Comparison of ENCODE assay signal across 22 cellular contexts in the genomic region with DNA sequence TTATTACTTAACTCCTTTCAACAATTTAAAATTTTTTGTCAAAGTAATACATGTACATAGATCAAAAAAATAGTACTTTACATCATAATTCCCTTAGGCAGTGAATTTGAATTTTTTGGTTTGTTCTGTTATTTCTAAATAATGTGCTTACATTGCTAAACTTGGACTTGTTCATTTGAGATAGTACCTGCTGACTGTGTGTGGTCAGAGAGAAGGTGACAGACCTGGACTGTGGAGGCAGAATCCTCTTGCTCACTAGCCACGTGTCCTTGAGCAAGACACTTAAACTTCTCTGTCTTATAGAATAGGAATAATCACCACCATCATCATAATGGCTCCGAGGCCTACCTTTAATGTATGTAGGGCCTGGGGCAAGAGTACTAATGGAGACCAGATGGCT.
"Had no signal": no experiment of that assay in that cellular context is flagged by ENCODE, and none has a peak within 500 bp of the region (broad histone marks: within the 10 kb centered on the region; RNA-seq: fewer than 3 reads in every experiment).

No MANE protein-coding gene starts in this region.

- H3K9me3 Mint-ChIP-seq: activated CD4-positive, alpha-beta T cell treated with anti-CD3 and anti-CD28 coated beads, Interleukin-2, amount 10 ng/mL, durations not matched to agents 7 days and 5 days; activated naive CD4-positive, alpha-beta T cell treated with anti-CD3 and anti-CD28 coated beads, Interleukin-2, amount 10 ng/mL, durations not matched to agents 7 days and 5 days; activated naive CD8-positive, alpha-beta T cell treated with anti-CD3 and anti-CD28 coated beads, Interleukin-2, amount 50 U/mL, for 24 hours; activated T-cell treated with anti-CD3 and anti-CD28 coated beads, Interleukin-2, amount 50 U/mL, for 4 hours; T-helper 1 cell treated with Interleukin-12 subunit alpha and Interleukin-12 subunit beta and Interleukin-4 antibody, amounts not matched to agents 30 μg/mL and 1 μg/mL, for 36 hours had no signal

- H3K9me3 ChIP-seq: breast epithelium, neutrophil, thyroid gland had no signal

- DNase-seq: activated CD4-positive, alpha-beta T cell treated with anti-CD3 and anti-CD28 coated beads, Interleukin-2, amount 10 ng/mL, durations not matched to agents 7 days and 5 days; activated CD8-positive, alpha-beta T cell treated with anti-CD3 and anti-CD28 coated beads, Interleukin-2, amount 10 ng/mL, durations not matched to agents 7 days and 5 days; activated naive CD4-positive, alpha-beta T cell treated with anti-CD3 and anti-CD28 coated beads, Interleukin-2, amount 10 ng/mL, durations not matched to agents 7 days and 5 days; activated naive CD8-positive, alpha-beta T cell treated with anti-CD3 and anti-CD28 coated beads, Interleukin-2, amount 50 U/mL, for 24 hours; activated T-cell treated with anti-CD3 and anti-CD28 coated beads, Interleukin-2, amount 50 U/mL, for 4 hours; aorta; cortex of kidney; erythroblast; foreskin melanocyte; head of caudate nucleus; mesenchymal stem cell; naive thymus-derived CD8-positive, alpha-beta T cell; stimulated activated CD4-positive, alpha-beta T cell treated with anti-CD3 and anti-CD28 coated beads, Interleukin-12 subunit alpha, Interleukin-12 subunit beta, amount 100 ng/mL, for 4 hours; stimulated activated CD4-positive, alpha-beta T cell treated with anti-CD3 and anti-CD28 coated beads, Interleukin-1b, Interleukin-23, amount 100 ng/mL, for 48 hours; stimulated activated CD8-positive, alpha-beta memory T cell treated with anti-CD3 and anti-CD28 coated beads, Interleukin-4, amount 100 ng/mL, for 48 hours; stimulated activated naive CD4-positive, alpha-beta T cell; thyroid gland had no signal

- H3K4me1 ChIP-seq: breast epithelium, parathyroid adenoma had no signal

- H3K27ac Mint-ChIP-seq: activated CD4-positive, alpha-beta T cell treated with anti-CD3 and anti-CD28 coated beads, Interleukin-2, amount 10 ng/mL, durations not matched to agents 7 days and 5 days; activated CD8-positive, alpha-beta T cell treated with anti-CD3 and anti-CD28 coated beads, Interleukin-2, amount 10 ng/mL, durations not matched to agents 7 days and 5 days; activated naive CD4-positive, alpha-beta T cell treated with anti-CD3 and anti-CD28 coated beads, Interleukin-2, amount 10 ng/mL, durations not matched to agents 7 days and 5 days; activated naive CD8-positive, alpha-beta T cell treated with anti-CD3 and anti-CD28 coated beads, Interleukin-2, amount 50 U/mL, for 24 hours; T-helper 1 cell treated with Interleukin-12 subunit alpha and Interleukin-12 subunit beta and Interleukin-4 antibody, amounts not matched to agents 30 μg/mL and 1 μg/mL, for 36 hours had no signal

- H3K36me3 Mint-ChIP-seq: activated naive CD4-positive, alpha-beta T cell treated with anti-CD3 and anti-CD28 coated beads, Interleukin-2, amount 10 ng/mL, durations not matched to agents 7 days and 5 days had no signal

- H3K27me3 ChIP-seq: breast epithelium, neutrophil, thyroid gland had no signal

- ATAC-seq: activated CD4-positive, CD25-positive, alpha-beta regulatory T cell treated with anti-CD3 and anti-CD28 coated beads, Interleukin-2, amount 50 U/mL, for 24 hours; activated CD8-positive, alpha-beta T cell treated with anti-CD3 and anti-CD28 coated beads, Interleukin-2, amount 10 ng/mL, durations not matched to agents 7 days and 5 days; activated T-cell treated with anti-CD3 and anti-CD28 coated beads, Interleukin-2, amount 50 U/mL, for 4 hours; naive thymus-derived CD8-positive, alpha-beta T cell had no signal

- H3K9ac ChIP-seq: parathyroid adenoma had no signal

- H3K4me3 ChIP-seq: breast epithelium, thyroid gland had no signal

- H3K27ac ChIP-seq: neutrophil, parathyroid adenoma had no signal

- H3K4me3 Mint-ChIP-seq: activated CD4-positive, alpha-beta T cell treated with anti-CD3 and anti-CD28 coated beads, Interleukin-2, amount 10 ng/mL, durations not matched to agents 7 days and 5 days; activated CD8-positive, alpha-beta T cell treated with anti-CD3 and anti-CD28 coated beads, Interleukin-2, amount 10 ng/mL, durations not matched to agents 7 days and 5 days; activated naive CD4-positive, alpha-beta T cell treated with anti-CD3 and anti-CD28 coated beads, Interleukin-2, amount 10 ng/mL, durations not matched to agents 7 days and 5 days; activated naive CD8-positive, alpha-beta T cell treated with anti-CD3 and anti-CD28 coated beads, Interleukin-2, amount 50 U/mL, for 24 hours; activated T-cell treated with anti-CD3 and anti-CD28 coated beads, Interleukin-2, amount 50 U/mL, for 4 hours; naive thymus-derived CD8-positive, alpha-beta T cell; T-helper 1 cell treated with Interleukin-12 subunit alpha and Interleukin-12 subunit beta and Interleukin-4 antibody, amounts not matched to agents 30 μg/mL and 1 μg/mL, for 36 hours had no signal

- H3K36me3 ChIP-seq: breast epithelium, neutrophil had no signal
